Comparison of ENCODE assay signal across 1 cellular context in genomic region chr7:106878748-106879439, GRCh38.
TF ChIP-seq lines count a peak whose summit lies in the region.

No MANE protein-coding gene starts in this region.

TF ChIP-seq in GM23338, 12 proteins besides CTCF, POLR2A, EP300 and RAD21 (continued from another document):
- TF ChIP-seq ETS1 (IDR thresholded peaks at IDR 0.05) (no peak), EZH2phosphoT487 (IDR thresholded peaks at IDR 0.05; ENCODE audit: unreplicated experiment) (no peak), EZH2 (IDR thresholded peaks at IDR 0.05; ENCODE audit: low read depth, unreplicated experiment) (no peak), STAT1 (IDR thresholded peaks at IDR 0.05; ENCODE audit: unreplicated experiment) (no peak), ZNF331 (CRISPR knock-in tag; IDR thresholded peaks at IDR 0.05; ENCODE audit: low read depth) (no peak), JUNB (IDR thresholded peaks at IDR 0.05; ENCODE audit: unreplicated experiment) (no peak), POLR2AphosphoS5 (IDR thresholded peaks at IDR 0.05; ENCODE audit: low read depth) (no peak), NANOG (IDR thresholded peaks at IDR 0.05; ENCODE audit: borderline replicate concordance) (no peak), REST (IDR thresholded peaks at IDR 0.05; ENCODE audit: unreplicated experiment) (no peak)
TF ChIP-seq in GM23338: peak in this region for 0.
